ENCODE assay signal across 8 cellular contexts in the genomic region with DNA sequence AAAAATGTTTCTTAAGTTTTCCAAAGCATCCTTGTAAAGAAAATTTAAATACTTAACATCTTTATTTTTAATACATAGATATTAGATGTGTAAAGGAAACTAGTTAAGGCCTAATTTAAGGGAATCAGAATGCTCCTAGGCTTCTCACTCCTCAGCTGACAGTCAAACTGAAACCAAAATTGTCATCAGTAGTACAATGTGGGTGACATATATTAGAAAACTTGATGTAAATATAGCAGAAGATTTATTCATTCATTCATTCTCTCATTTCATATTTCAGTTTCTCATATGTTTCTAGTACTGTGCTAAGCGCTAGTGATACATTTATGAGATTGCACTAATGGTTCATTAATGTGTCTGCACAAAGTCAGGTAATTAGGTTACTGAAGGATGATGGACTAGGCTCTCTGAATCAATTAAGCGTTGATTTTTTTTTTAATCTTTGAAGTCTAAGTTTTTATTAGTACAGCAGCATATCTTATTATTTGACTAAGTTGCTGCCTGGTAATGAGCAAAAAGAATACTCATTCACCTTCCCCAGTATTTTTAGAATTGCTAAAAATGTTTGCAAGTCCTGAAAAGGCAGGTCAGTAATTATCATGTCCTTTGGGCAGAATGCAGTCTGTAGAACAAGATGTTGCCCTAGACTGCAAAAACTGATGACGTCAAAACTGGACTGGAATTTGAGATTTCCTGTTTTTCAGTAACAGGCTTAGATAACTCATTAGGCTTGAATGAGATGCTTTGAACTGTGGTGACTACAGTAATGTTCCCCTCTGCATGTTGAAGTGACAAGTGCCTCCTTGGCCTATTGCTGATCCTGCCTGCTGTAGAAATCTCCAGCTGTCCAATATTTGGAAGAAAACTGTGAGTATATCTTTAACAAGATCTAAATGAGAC.
DNase-seq lines count a peak whose midpoint lies in the region; ATAC-seq, FAIRE-seq and TF ChIP-seq lines count a peak whose summit lies in the region.
"Had no signal": no experiment of that assay in that cellular context is flagged by ENCODE, and none has a peak within 500 bp of the region (broad histone marks: within the 10 kb centered on the region; RNA-seq: fewer than 3 reads in every experiment).

No MANE protein-coding gene starts in this region.

- H3K27me3 Mint-ChIP-seq in T-helper 17 cell, result no peaks in the 10 kb centered on the region

- TF ChIP-seq RAD21 in GM12878 (IDR thresholded peaks at IDR 0.05; ENCODE audit: insufficient read depth, low read depth, low read length), result no peak

- no peaks in the 10 kb centered on the region for H3K79me2 ChIP-seq in GM12878 (ENCODE audit: control insufficient read depth, insufficient read depth, low read length)

- POLR2A ChIA-PET in GM12878 (lab: Charles Lee), result no interaction called here

- no peak for TF ChIP-seq CTCF in GM12878 (IDR thresholded peaks at IDR 0.05 in 2 of 3, conservative IDR thresholded peaks at IDR 0.05 in 1 of 3; ENCODE audit: control insufficient read depth in 2 of 3, extremely low read depth in 1 of 3, insufficient read depth in 1 of 3, low read depth in 3 of 3, low read length in 3 of 3)

- intact Hi-C loops in GM12878 (cut with micrococcal nuclease; ENCODE audit: unreplicated experiment), result no loop called here

- no peak overlapping the region for H3K27ac Mint-ChIP-seq in T-helper 17 cell

- 15% methylated on average over 3 of the region's 3 CpGs for WGBS in GM12878 (ENCODE audit: insufficient coverage, insufficient replicate concordance, low lambda C conversion rate, missing lambda C conversion rate)

- H3K9ac ChIP-seq in GM12878 (ENCODE audit: control insufficient read depth, insufficient read depth, low read length), result no peak overlapping the region

- SMC1A ChIA-PET in GM12878 (lab: Charles Lee; ENCODE audit: uncharacterized antibody, unreplicated experiment), result interaction anchor here (1.9 kb wide), 1 partner anchor 83 kb away, joined by 5 read pairs; no protein-coding TSS in a partner anchor

- H3K4me3 ChIP-seq in GM12878 (no peak overlapping the region), skeletal muscle cell (ENCODE audit: low read depth, low read length) (no peak overlapping the region)

- no peaks in the 10 kb centered on the region for H3K36me3 Mint-ChIP-seq in T-helper 17 cell (ENCODE audit: low read depth)

- no peak overlapping the region for H3K4me2 ChIP-seq in GM12878 (ENCODE audit: control insufficient read depth, insufficient read depth)

- ATAC-seq in GM19372 (IDR thresholded peaks at IDR 0.05; ENCODE audit: low read depth, unreplicated experiment) (peak; percentile 46), HG03342 (IDR thresholded peaks at IDR 0.05; ENCODE audit: unreplicated experiment) (peak; percentile 46), GM12878 (peak; percentile 70), T-helper 17 cell (no peak)

- no peak for FAIRE-seq in GM12878 (lab: Jason Lieb, UNC)

- H3K27ac ChIP-seq in GM12878 (ENCODE audit: control insufficient read depth, insufficient read depth), result no peak overlapping the region

- no peaks in the 10 kb centered on the region for H3K4me1 Mint-ChIP-seq in T-helper 17 cell

- no peaks in the 10 kb centered on the region for H4K20me1 ChIP-seq in GM12878 (ENCODE audit: control insufficient read depth, insufficient read depth)

- no peak overlapping the region for H2AFZ ChIP-seq in GM12878 (ENCODE audit: control insufficient read depth, low read depth, low read length)

- BruUV-seq in GM12878 (replicated peaks; lab: Mats Ljungman, UMichigan), result no TSS peak

- H3K9me3 ChIP-seq in GM12878 (replicated peaks; ENCODE audit: control insufficient read depth, insufficient read depth, low read length) (no peaks in the 10 kb centered on the region), T-helper 17 cell (ENCODE audit: control insufficient read depth, low read length, poor library complexity, severe bottlenecking) (no peaks in the 10 kb centered on the region)

- peaks cover 13% of the 10 kb centered on the region; the same call in 1 of the 2 replicates for H3K4me1 ChIP-seq in GM12878 (ENCODE audit: control insufficient read depth, insufficient read depth, low read length)

- no peaks in the 10 kb centered on the region for H3K36me3 ChIP-seq in GM12878 (ENCODE audit: control insufficient read depth in 2 of 2, insufficient read depth in 2 of 2, low read length in 1 of 2)

- H3K4me3 Mint-ChIP-seq in T-helper 17 cell, result no peak overlapping the region

- CTCF ChIA-PET in GM12878 (lab: Yijun Ruan, JAX), result no interaction called here

- DNase-seq in GM12878 (ENCODE audit: low read depth, low spot score), result no peak
- DNase-seq in skeletal muscle cell (ENCODE audit: low read depth), result peak; percentile 2
- DNase-seq in KBM-7, result no peak
- DNase-seq in NCI-H345 (lab: John Stamatoyannopoulos, UW), result no peak
- no peak for DNase-seq in T-helper 17 cell
- DNase-seq: stimulated activated CD4-positive, alpha-beta T cell treated with anti-CD3 and anti-CD28 coated beads, Interleukin-2, amount 100 ng/mL, for 48 hours had no signal

- RAD21 ChIA-PET in GM12878 (lab: Charles Lee; ENCODE audit: unreplicated experiment), result no interaction called here

- TF ChIP-seq EP300 in GM12878 (IDR thresholded peaks at IDR 0.05; ENCODE audit: borderline replicate concordance in 1 of 2, control insufficient read depth in 1 of 2, low read depth in 2 of 2, low read length in 2 of 2), result no peak

- in situ Hi-C loops in GM12878 (cut with MboI), result no loop called here
- in situ Hi-C loops in KBM-7 (cut with MboI; ENCODE audit: low pct_unique_long_range_greater_than_20kb, low sequenced_read_pairs), result no loop called here

- no peaks in the 10 kb centered on the region for H3K27me3 ChIP-seq in GM12878 (replicated peaks in 1 of 2; ENCODE audit: control insufficient read depth in 2 of 2, insufficient read depth in 2 of 2, low read length in 1 of 2)

- TF ChIP-seq POLR2A in GM12878 (IDR thresholded peaks at IDR 0.05; ENCODE audit: low read depth, low read length), result no peak

TF ChIP-seq in GM12878, 131 proteins besides CTCF, POLR2A, EP300 and RAD21 (continues in another document):
- TF ChIP-seq SUPT20H (IDR thresholded peaks at IDR 0.05; ENCODE audit: borderline replicate concordance, control insufficient read depth, low read depth, low read length), result no peak
- peak; percentile 25; the same call in 1 of the 2 replicates for TF ChIP-seq MTA2 (IDR thresholded peaks at IDR 0.05; ENCODE audit: low read depth)
- TF ChIP-seq ZZZ3 (IDR thresholded peaks at IDR 0.05; ENCODE audit: control insufficient read depth, insufficient read length, low read depth), result no peak
- TF ChIP-seq, protein P1, sequence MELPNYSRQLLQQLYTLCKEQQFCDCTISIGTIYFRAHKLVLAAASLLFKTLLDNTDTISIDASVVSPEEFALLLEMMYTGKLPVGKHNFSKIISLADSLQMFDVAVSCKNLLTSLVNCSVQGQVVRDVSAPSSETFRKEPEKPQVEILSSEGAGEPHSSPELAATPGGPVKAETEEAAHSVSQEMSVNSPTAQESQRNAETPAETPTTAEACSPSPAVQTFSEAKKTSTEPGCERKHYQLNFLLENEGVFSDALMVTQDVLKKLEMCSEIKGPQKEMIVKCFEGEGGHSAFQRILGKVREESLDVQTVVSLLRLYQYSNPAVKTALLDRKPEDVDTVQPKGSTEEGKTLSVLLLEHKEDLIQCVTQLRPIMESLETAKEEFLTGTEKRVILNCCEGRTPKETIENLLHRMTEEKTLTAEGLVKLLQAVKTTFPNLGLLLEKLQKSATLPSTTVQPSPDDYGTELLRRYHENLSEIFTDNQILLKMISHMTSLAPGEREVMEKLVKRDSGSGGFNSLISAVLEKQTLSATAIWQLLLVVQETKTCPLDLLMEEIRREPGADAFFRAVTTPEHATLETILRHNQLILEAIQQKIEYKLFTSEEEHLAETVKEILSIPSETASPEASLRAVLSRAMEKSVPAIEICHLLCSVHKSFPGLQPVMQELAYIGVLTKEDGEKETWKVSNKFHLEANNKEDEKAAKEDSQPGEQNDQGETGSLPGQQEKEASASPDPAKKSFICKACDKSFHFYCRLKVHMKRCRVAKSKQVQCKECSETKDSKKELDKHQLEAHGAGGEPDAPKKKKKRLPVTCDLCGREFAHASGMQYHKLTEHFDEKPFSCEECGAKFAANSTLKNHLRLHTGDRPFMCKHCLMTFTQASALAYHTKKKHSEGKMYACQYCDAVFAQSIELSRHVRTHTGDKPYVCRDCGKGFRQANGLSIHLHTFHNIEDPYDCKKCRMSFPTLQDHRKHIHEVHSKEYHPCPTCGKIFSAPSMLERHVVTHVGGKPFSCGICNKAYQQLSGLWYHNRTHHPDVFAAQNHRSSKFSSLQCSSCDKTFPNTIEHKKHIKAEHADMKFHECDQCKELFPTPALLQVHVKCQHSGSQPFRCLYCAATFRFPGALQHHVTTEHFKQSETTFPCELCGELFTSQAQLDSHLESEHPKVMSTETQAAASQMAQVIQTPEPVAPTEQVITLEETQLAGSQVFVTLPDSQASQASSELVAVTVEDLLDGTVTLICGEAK (IDR thresholded peaks at IDR 0.05; ENCODE audit: borderline replicate concordance), result no peak
- no peak for TF ChIP-seq CBFB (IDR thresholded peaks at IDR 0.05; ENCODE audit: low read depth)
- no peak for TF ChIP-seq ZNF384 (IDR thresholded peaks at IDR 0.05; ENCODE audit: borderline replicate concordance, low read depth, low read length)
- TF ChIP-seq CREB1 (IDR thresholded peaks at IDR 0.05; ENCODE audit: low read depth), result 0 out of 2 replicates have a peak, but pooled peaks have one; percentile 16
- peak; percentile 41; the same call in 1 of the 2 replicates for TF ChIP-seq NFIC (IDR thresholded peaks at IDR 0.05; ENCODE audit: low read depth, low read length)
- peak; percentile 81 for TF ChIP-seq JUNB (IDR thresholded peaks at IDR 0.05)
- peak; percentile 92 for TF ChIP-seq ZNF24 (IDR thresholded peaks at IDR 0.05)
- TF ChIP-seq, protein P2, sequence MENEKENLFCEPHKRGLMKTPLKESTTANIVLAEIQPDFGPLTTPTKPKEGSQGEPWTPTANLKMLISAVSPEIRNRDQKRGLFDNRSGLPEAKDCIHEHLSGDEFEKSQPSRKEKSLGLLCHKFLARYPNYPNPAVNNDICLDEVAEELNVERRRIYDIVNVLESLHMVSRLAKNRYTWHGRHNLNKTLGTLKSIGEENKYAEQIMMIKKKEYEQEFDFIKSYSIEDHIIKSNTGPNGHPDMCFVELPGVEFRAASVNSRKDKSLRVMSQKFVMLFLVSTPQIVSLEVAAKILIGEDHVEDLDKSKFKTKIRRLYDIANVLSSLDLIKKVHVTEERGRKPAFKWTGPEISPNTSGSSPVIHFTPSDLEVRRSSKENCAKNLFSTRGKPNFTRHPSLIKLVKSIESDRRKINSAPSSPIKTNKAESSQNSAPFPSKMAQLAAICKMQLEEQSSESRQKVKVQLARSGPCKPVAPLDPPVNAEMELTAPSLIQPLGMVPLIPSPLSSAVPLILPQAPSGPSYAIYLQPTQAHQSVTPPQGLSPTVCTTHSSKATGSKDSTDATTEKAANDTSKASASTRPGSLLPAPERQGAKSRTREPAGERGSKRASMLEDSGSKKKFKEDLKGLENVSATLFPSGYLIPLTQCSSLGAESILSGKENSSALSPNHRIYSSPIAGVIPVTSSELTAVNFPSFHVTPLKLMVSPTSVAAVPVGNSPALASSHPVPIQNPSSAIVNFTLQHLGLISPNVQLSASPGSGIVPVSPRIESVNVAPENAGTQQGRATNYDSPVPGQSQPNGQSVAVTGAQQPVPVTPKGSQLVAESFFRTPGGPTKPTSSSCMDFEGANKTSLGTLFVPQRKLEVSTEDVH (IDR thresholded peaks at IDR 0.05; ENCODE audit: low read depth, partially characterized antibody), result no peak
